ENCODE assay signal across 8 cellular contexts in genomic region chr12:575948-576612, GRCh38.
DNase-seq lines count a peak whose midpoint lies in the region; ATAC-seq and TF ChIP-seq lines count a peak whose summit lies in the region.

No MANE protein-coding gene starts in this region.

- intact Hi-C loops in colonic mucosa (cut with DNase I): loop anchor here (2.0 kb wide), 1 partner anchor 239 kb away; no protein-coding TSS in a partner anchor
- intact Hi-C loops in left lung (cut with DNase I): loop anchor here in 1 of 2 donors (10.0 kb wide), 1 partner anchor 369 kb away; the partner anchor contains the start of gene RAD52

- peak; percentile 66 for ATAC-seq in HG02973 (IDR thresholded peaks at IDR 0.05; ENCODE audit: unreplicated experiment)
- peak; percentile 83 for ATAC-seq in left lung
- ATAC-seq in HG03460 (IDR thresholded peaks at IDR 0.05; ENCODE audit: unreplicated experiment): no peak

- H3K27ac ChIP-seq in colonic mucosa: peak overlapping the region; percentile 17
- H3K27ac ChIP-seq in left lung: peak overlapping the region; percentile 53 to 63

- peak overlapping the region; percentile 8 to 52 for H3K9ac ChIP-seq in colonic mucosa (ENCODE audit: low read depth in 2 of 2, low read length in 2 of 2)

- H3K36me3 ChIP-seq in colonic mucosa: no peaks in the 10 kb centered on the region
- no peaks in the 10 kb centered on the region for H3K36me3 ChIP-seq in left lung

- H3K4me3 ChIP-seq in colonic mucosa (no peak overlapping the region), left lung (no peak overlapping the region)

- H3K27me3 ChIP-seq in colonic mucosa (no peaks in the 10 kb centered on the region), left lung (no peaks in the 10 kb centered on the region)

- H3K9me3 ChIP-seq in colonic mucosa (no peaks in the 10 kb centered on the region), left lung (no peaks in the 10 kb centered on the region)

- peak; percentile 100 for TF ChIP-seq CTCF in colonic mucosa (IDR thresholded peaks at IDR 0.05)
- TF ChIP-seq CTCF in left lung (IDR thresholded peaks at IDR 0.05): peak; percentile 98 to 100

- H3K4me1 ChIP-seq in colonic mucosa: peaks cover 5% of the 10 kb centered on the region
- peaks cover 16 to 54% of the 10 kb centered on the region in 2 donors for H3K4me1 ChIP-seq in left lung

- in situ Hi-C loops in G401 (cut with HindIII; ENCODE audit: low sequenced_read_pairs): no loop called here

- DNase-seq in G401 (ENCODE audit: low spot score) (peak; percentile 62), NCI-H446 (lab: John Stamatoyannopoulos, UW) (peak; percentile 54 to 89), colonic mucosa (peak; percentile 83), left lung (peak; percentile 79 to 98)
- DNase-seq in activated CD4-positive, alpha-beta T cell treated with anti-CD3 and anti-CD28 coated beads for 4 hours: peak; percentile 78 to 85
- DNase-seq in stimulated activated CD4-positive, alpha-beta T cell treated with anti-CD3 and anti-CD28 coated beads, Interleukin-4, amount 100 ng/mL, for 1 hour: peak; percentile 86
